Comparison of ENCODE assay signal across 23 cellular contexts in the genomic region with DNA sequence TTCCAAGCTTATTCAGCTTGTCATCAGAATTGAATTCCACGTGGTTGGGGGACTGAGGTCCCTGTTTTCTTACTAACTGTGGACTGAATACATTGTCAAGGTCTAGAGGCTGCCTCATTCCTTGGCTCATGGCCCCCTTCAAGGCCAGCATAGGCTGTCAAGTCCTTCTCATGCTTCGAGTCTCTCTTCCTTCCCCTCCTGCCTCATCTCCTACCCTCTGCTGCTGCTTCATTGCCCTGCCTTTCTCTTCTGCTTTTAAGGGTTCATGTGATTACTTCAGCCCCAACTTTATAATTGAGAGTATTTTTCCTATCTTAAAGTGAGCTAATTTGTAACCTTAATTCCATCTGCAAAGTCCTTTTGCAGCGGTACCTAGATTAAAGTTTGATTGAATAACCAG. TPM values are rescaled to one million over a fixed set of nuclear protein-coding genes. Genes with fewer than 3 reads are reported as not detected.
DNase-seq lines count a peak whose midpoint lies in the region; ATAC-seq, FAIRE-seq and TF ChIP-seq lines count a peak whose summit lies in the region.
"Had no signal": no experiment of that assay in that cellular context is flagged by ENCODE, and none has a peak within 500 bp of the region (broad histone marks: within the 10 kb centered on the region; RNA-seq: fewer than 3 reads in every experiment).

No MANE protein-coding gene starts in this region.

- intact Hi-C loops in MCF 10A (cut with micrococcal nuclease) (no loop called here), breast epithelium (cut with DNase I; ENCODE audit: low total_unique reads) (no loop called here)
- intact Hi-C loops in activated CD8-positive, alpha-beta T cell treated with anti-CD3 and anti-CD28 coated beads for 36 hours (cut with micrococcal nuclease): no loop called here

- H3K27me3 ChIP-seq in breast epithelium: no peaks in the 10 kb centered on the region
- H3K27me3 ChIP-seq: BLaER1 had no signal

- POLR2A ChIA-PET in MCF 10A (lab: Yijun Ruan, JAX): no interaction called here
- POLR2A ChIA-PET in activated CD8-positive, alpha-beta T cell treated with anti-CD3 and anti-CD28 coated beads for 36 hours (lab: Charles Lee): no interaction called here

- H3K4me1 Mint-ChIP-seq in MCF 10A (ENCODE audit: insufficient read depth, unreplicated experiment): no peaks in the 10 kb centered on the region
- H3K4me1 Mint-ChIP-seq in activated T-helper 17 cell treated with anti-CD3 and anti-CD28 coated beads, Interleukin-2, amount 50 U/mL, for 72 hours: peaks cover 4% of the 10 kb centered on the region
- peaks cover 47 to 83% (median 65%) of the 10 kb centered on the region in 3 donors for H3K4me1 Mint-ChIP-seq in naive B cell
- peaks cover 18% of the 10 kb centered on the region for H3K4me1 Mint-ChIP-seq in activated CD8-positive, alpha-beta T cell treated with anti-CD3 and anti-CD28 coated beads for 36 hours (ENCODE audit: low read depth)

- no peak overlapping the region for H3K27ac ChIP-seq in breast epithelium
- H3K27ac ChIP-seq: BLaER1, C4-2B had no signal

- H3K36me3 ChIP-seq in breast epithelium: no peaks in the 10 kb centered on the region
- H3K36me3 ChIP-seq: BLaER1, HAP-1 had no signal

- TF ChIP-seq CTCF in MCF 10A (IDR thresholded peaks at IDR 0.05; ENCODE audit: unreplicated experiment) (no peak), breast epithelium (IDR thresholded peaks at IDR 0.05) (no peak)
- no peak for TF ChIP-seq CTCF in activated CD8-positive, alpha-beta T cell treated with anti-CD3 and anti-CD28 coated beads for 36 hours (IDR thresholded peaks at IDR 0.05)

- no peak for TF ChIP-seq POLR2A in breast epithelium (IDR thresholded peaks at IDR 0.05)

- H3K27ac Mint-ChIP-seq in MCF 10A (ENCODE audit: low read depth, unreplicated experiment) (peak overlapping the region; percentile 41), naive B cell (peak overlapping the region in 5 of 6 donors; percentile 9 to 81 (median 29))
- peak overlapping the region; percentile 33 for H3K27ac Mint-ChIP-seq in activated T-helper 17 cell treated with anti-CD3 and anti-CD28 coated beads, Interleukin-2, amount 50 U/mL, for 72 hours
- no peak overlapping the region for H3K27ac Mint-ChIP-seq in activated CD8-positive, alpha-beta T cell treated with anti-CD3 and anti-CD28 coated beads for 36 hours
- H3K27ac Mint-ChIP-seq: CD4-positive, CD25-positive, alpha-beta regulatory T cell; CD8-positive, alpha-beta T cell; HFFc6 had no signal

- no peaks in the 10 kb centered on the region for H3K4me1 ChIP-seq in breast epithelium
- H3K4me1 ChIP-seq: Caco-2, HAP-1 had no signal

- H3K27me3 Mint-ChIP-seq in MCF 10A (ENCODE audit: insufficient read depth, unreplicated experiment) (peaks cover 42% of the 10 kb centered on the region), naive B cell (no peaks in the 10 kb centered on the region)
- H3K27me3 Mint-ChIP-seq in activated T-helper 17 cell treated with anti-CD3 and anti-CD28 coated beads, Interleukin-2, amount 50 U/mL, for 72 hours: no peaks in the 10 kb centered on the region
- H3K27me3 Mint-ChIP-seq in activated CD8-positive, alpha-beta T cell treated with anti-CD3 and anti-CD28 coated beads for 36 hours: no peaks in the 10 kb centered on the region
- H3K27me3 Mint-ChIP-seq: CD4-positive, CD25-positive, alpha-beta regulatory T cell had no signal

- H3K4me3 Mint-ChIP-seq in MCF 10A (ENCODE audit: unreplicated experiment): no peak overlapping the region
- no peak overlapping the region for H3K4me3 Mint-ChIP-seq in activated T-helper 17 cell treated with anti-CD3 and anti-CD28 coated beads, Interleukin-2, amount 50 U/mL, for 72 hours
- peak overlapping the region in 6 of 8 donors; percentile 3 to 67 (median 36) for H3K4me3 Mint-ChIP-seq in naive B cell
- no peak overlapping the region for H3K4me3 Mint-ChIP-seq in activated CD8-positive, alpha-beta T cell treated with anti-CD3 and anti-CD28 coated beads for 36 hours
- H3K4me3 Mint-ChIP-seq: CD4-positive, CD25-positive, alpha-beta regulatory T cell; CD8-positive, alpha-beta T cell; HFFc6 had no signal

- no peaks in the 10 kb centered on the region for H3K9me3 ChIP-seq in breast epithelium
- H3K9me3 ChIP-seq: BLaER1, Caco-2, HAP-1 had no signal

- H3K9me3 Mint-ChIP-seq in MCF 10A (ENCODE audit: unreplicated experiment) (peaks cover 5% of the 10 kb centered on the region), naive B cell (peaks cover 0 to 2% (median 0%) of the 10 kb centered on the region in 7 donors)
- H3K9me3 Mint-ChIP-seq in activated T-helper 17 cell treated with anti-CD3 and anti-CD28 coated beads, Interleukin-2, amount 50 U/mL, for 72 hours: peaks cover 3% of the 10 kb centered on the region
- H3K9me3 Mint-ChIP-seq in activated CD8-positive, alpha-beta T cell treated with anti-CD3 and anti-CD28 coated beads for 36 hours: no peaks in the 10 kb centered on the region
- H3K9me3 Mint-ChIP-seq: CD8-positive, alpha-beta T cell; HFFc6 had no signal

- peak; percentile 46 for FAIRE-seq in HTR-8/SVneo (lab: Jason Lieb, UNC)
- FAIRE-seq: GM12878, H54 had no signal

- no peak overlapping the region for H3K4me3 ChIP-seq in breast epithelium
- H3K4me3 ChIP-seq: BLaER1, GM12878, HAP-1 had no signal

- CTCF ChIA-PET in MCF 10A (lab: Yijun Ruan, JAX): interaction anchor here (0.7 to 1.9 kb wide), 6 partner anchors 15 to 86 kb away, joined by 3 to 9 read pairs (median 4); no protein-coding TSS in a partner anchor
- CTCF ChIA-PET in activated CD8-positive, alpha-beta T cell treated with anti-CD3 and anti-CD28 coated beads for 36 hours (lab: Charles Lee): interaction anchor here (0.9 to 1.4 kb wide), 5 partner anchors 11 to 93 kb away, joined by 3 to 7 read pairs (median 3); no protein-coding TSS in a partner anchor

- ATAC-seq in activated T-helper 17 cell treated with anti-CD3 and anti-CD28 coated beads, Interleukin-2, amount 50 U/mL, for 72 hours (replicated peaks): no peak
- ATAC-seq in naive B cell (ENCODE audit: low read depth in 2 of 2) (peak; percentile 86 to 93), GM18858 (IDR thresholded peaks at IDR 0.05; ENCODE audit: unreplicated experiment) (no peak)
- ATAC-seq in activated CD8-positive, alpha-beta T cell treated with anti-CD3 and anti-CD28 coated beads for 36 hours: no peak
- ATAC-seq: CD8-positive, alpha-beta T cell; GM12878 had no signal

- DNase-seq in MCF 10A (ENCODE audit: unreplicated experiment) (no peak), breast epithelium (ENCODE audit: low spot score in 2 of 2) (no peak), HTR-8/SVneo (ENCODE audit: insufficient read length, low spot score) (no peak), naive B cell (no peak)
- DNase-seq in activated CD8-positive, alpha-beta T cell treated with anti-CD3 and anti-CD28 coated beads for 36 hours: no peak
- no peak for DNase-seq in activated CD4-positive, CD25-positive, alpha-beta regulatory T cell (lab: John Stamatoyannopoulos, UW)
- DNase-seq: Caco-2; CD4-positive, CD25-positive, alpha-beta regulatory T cell; CD8-positive, alpha-beta T cell; DMS153; DND-41; GDM1; GOT3; HFFc6 had no signal

- H3K36me3 Mint-ChIP-seq in MCF 10A (ENCODE audit: insufficient read depth, unreplicated experiment) (no peaks in the 10 kb centered on the region), naive B cell (peaks cover 4 to 6% of the 10 kb centered on the region in 2 donors)
- H3K36me3 Mint-ChIP-seq in activated T-helper 17 cell treated with anti-CD3 and anti-CD28 coated beads, Interleukin-2, amount 50 U/mL, for 72 hours (ENCODE audit: low read depth): no peaks in the 10 kb centered on the region
- H3K36me3 Mint-ChIP-seq in activated CD8-positive, alpha-beta T cell treated with anti-CD3 and anti-CD28 coated beads for 36 hours (ENCODE audit: low read depth): no peaks in the 10 kb centered on the region
- H3K36me3 Mint-ChIP-seq: CD8-positive, alpha-beta T cell had no signal

- BruUV-seq in MCF 10A (replicated peaks; lab: Mats Ljungman, UMichigan): no TSS peak

RNA-seq across cellular contexts. Expression of a gene that starts 27.6 kb away (rescaled TPM):
- total RNA-seq in MCF 10A (2022): not detected in 2 replicates
- 1 to 10 TPM in 2 of 3 donors, under 1 TPM in 1; 0.48 to 1.6 (median 1.2) TPM for total RNA-seq in breast epithelium
- 10 to 100 TPM; 13.5 to 17.8 TPM for total RNA-seq in activated T-helper 17 cell treated with anti-CD3 and anti-CD28 coated beads, Interleukin-2, amount 50 U/mL, for 72 hours
- polyA plus RNA-seq in naive B cell (ENCODE audit: low read depth in 6 of 6): 1 to 10 TPM in 4 of 6 donors, under 1 TPM in 2; 0.66 to 2.6 (median 2.3) TPM
- total RNA-seq in activated CD8-positive, alpha-beta T cell treated with anti-CD3 and anti-CD28 coated beads for 36 hours: 10 to 100 TPM; 10.9 to 11.9 TPM
- total RNA-seq: A172, A673, Caco-2, HFFc6 had no signal

Comparison
In these comparisons a context has a peak if more than half of its experiments do, and no peak if none do; other contexts are left out.
1. H3K4me3 Mint-ChIP-seq: peak in naive B cell (6 of 8); none in MCF 10A (single experiment), activated T-helper 17 cell treated with anti-CD3 and anti-CD28 coated beads, Interleukin-2, amount 50 U/mL, for 72 hours (single experiment) and activated CD8-positive, alpha-beta T cell treated with anti-CD3 and anti-CD28 coated beads for 36 hours (single experiment).
2. ATAC-seq: peak in naive B cell (2 of 2); none in activated T-helper 17 cell treated with anti-CD3 and anti-CD28 coated beads, Interleukin-2, amount 50 U/mL, for 72 hours (single experiment), activated CD8-positive, alpha-beta T cell treated with anti-CD3 and anti-CD28 coated beads for 36 hours (single experiment) and GM18858 (single experiment).
3. RNA of a gene that starts 27.6 kb away (total RNA-seq): 13.5 to 17.8 TPM in activated T-helper 17 cell treated with anti-CD3 and anti-CD28 coated beads, Interleukin-2, amount 50 U/mL, for 72 hours and 10.9 to 11.9 TPM in activated CD8-positive, alpha-beta T cell treated with anti-CD3 and anti-CD28 coated beads for 36 hours; 0.48 to 1.6 TPM in breast epithelium and not detected in MCF 10A; every median in the first group is over 4 times any median in the second.